19 cellular contexts compared by ENCODE assay signal in genomic region chr2:157836531-157836930, GRCh38. TPM values are rescaled to one million over a fixed set of nuclear protein-coding genes. Genes with fewer than 3 reads are reported as not detected.
A peak's percentile ranks its signal among the peaks of the same experiment; 100 is the strongest.
DNase-seq lines count a peak whose midpoint lies in the region; ATAC-seq lines count a peak whose summit lies in the region.
"Had no signal": no experiment of that assay in that cellular context is flagged by ENCODE, and none has a peak within 500 bp of the region (broad histone marks: within the 10 kb centered on the region; RNA-seq: fewer than 3 reads in every experiment).

No MANE protein-coding gene starts in this region.

- H3K4me1 Mint-ChIP-seq in activated T-cell treated with anti-CD3 and anti-CD28 coated beads, Interleukin-2, amount 50 U/mL, for 24 hours (ENCODE audit: low read depth), result peaks cover 60% of the 10 kb centered on the region
- peaks cover 34% of the 10 kb centered on the region for H3K4me1 Mint-ChIP-seq in activated T-cell treated with anti-CD3 and anti-CD28 coated beads, Interleukin-2, amount 50 U/mL, for 4 hours (ENCODE audit: low read depth)
- peaks cover 40% of the 10 kb centered on the region for H3K4me1 Mint-ChIP-seq in activated T-helper 2 cell treated with anti-CD3 and anti-CD28 coated beads, Interferon-gamma antibody, Interleukin-2, Interleukin-4, amounts not matched to agents 10 μg/mL and 5 μg/mL and 100 μg/mL, durations not matched to agents 14 hours and 24 hours and 36 hours (ENCODE audit: low read depth)
- H3K4me1 Mint-ChIP-seq in stimulated activated effector memory CD8-positive, alpha-beta T cell treated with anti-CD3 and anti-CD28 coated beads, Interleukin-12 subunit alpha, Interleukin-12 subunit beta, amount 100 ng/mL, for 72 hours, result peaks cover 29% of the 10 kb centered on the region

- H3K79me1 ChIP-seq in mesenchymal stem cell (replicated peaks; ENCODE audit: low read length, poor library complexity, severe bottlenecking), result peaks cover 13% of the 10 kb centered on the region

- H3K27ac ChIP-seq in mesenchymal stem cell (ENCODE audit: low read length, poor library complexity, severe bottlenecking), result no peak overlapping the region
- H3K27ac ChIP-seq: uterus had no signal

- peak overlapping the region in 1 of 2 experiments; percentile 1 for H2BK12ac ChIP-seq in mesenchymal stem cell (ENCODE audit: low read length in 2 of 2)

- intact Hi-C loops in activated T-helper 2 cell treated with anti-CD3 and anti-CD28 coated beads, Interferon-gamma antibody, Interleukin-2, Interleukin-4, amounts not matched to agents 10 μg/mL and 5 μg/mL and 100 μg/mL, durations not matched to agents 14 hours and 24 hours and 36 hours (cut with micrococcal nuclease), result loop anchor here (5.0 kb wide), 2 partner anchors 41 to 54 kb away; partner anchors contain the start of gene ACVR1

- H3K27me3 ChIP-seq in mesenchymal stem cell (ENCODE audit: control insufficient read depth in 1 of 2, insufficient read depth in 1 of 2, low read length in 2 of 2), result no peaks in the 10 kb centered on the region
- H3K27me3 ChIP-seq: BLaER1 treated with 17β-estradiol and CSF1 and Interleukin-3, amounts not matched to agents 10 nM and 100 nM; body of pancreas; uterus had no signal

- no peaks in the 10 kb centered on the region for H3K9me3 Mint-ChIP-seq in activated T-cell treated with anti-CD3 and anti-CD28 coated beads, Interleukin-2, amount 50 U/mL, for 24 hours
- H3K9me3 Mint-ChIP-seq in activated T-cell treated with anti-CD3 and anti-CD28 coated beads, Interleukin-2, amount 50 U/mL, for 4 hours, result no peaks in the 10 kb centered on the region
- no peaks in the 10 kb centered on the region for H3K9me3 Mint-ChIP-seq in activated T-helper 2 cell treated with anti-CD3 and anti-CD28 coated beads, Interferon-gamma antibody, Interleukin-2, Interleukin-4, amounts not matched to agents 10 μg/mL and 5 μg/mL and 100 μg/mL, durations not matched to agents 14 hours and 24 hours and 36 hours
- H3K9me3 Mint-ChIP-seq in stimulated activated effector memory CD8-positive, alpha-beta T cell treated with anti-CD3 and anti-CD28 coated beads, Interleukin-12 subunit alpha, Interleukin-12 subunit beta, amount 100 ng/mL, for 72 hours, result no peaks in the 10 kb centered on the region
- H3K9me3 Mint-ChIP-seq: activated naive CD8-positive, alpha-beta T cell treated with anti-CD3 and anti-CD28 coated beads for 36 hours had no signal

- no peak overlapping the region for H3K23ac ChIP-seq in mesenchymal stem cell (ENCODE audit: low read length in 2 of 2)

- H3K4me3 Mint-ChIP-seq in activated T-cell treated with anti-CD3 and anti-CD28 coated beads, Interleukin-2, amount 50 U/mL, for 24 hours, result no peak overlapping the region
- no peak overlapping the region for H3K4me3 Mint-ChIP-seq in activated T-cell treated with anti-CD3 and anti-CD28 coated beads, Interleukin-2, amount 50 U/mL, for 4 hours
- H3K4me3 Mint-ChIP-seq in activated T-helper 2 cell treated with anti-CD3 and anti-CD28 coated beads, Interferon-gamma antibody, Interleukin-2, Interleukin-4, amounts not matched to agents 10 μg/mL and 5 μg/mL and 100 μg/mL, durations not matched to agents 14 hours and 24 hours and 36 hours (ENCODE audit: low read depth), result no peak overlapping the region
- no peak overlapping the region for H3K4me3 Mint-ChIP-seq in stimulated activated effector memory CD8-positive, alpha-beta T cell treated with anti-CD3 and anti-CD28 coated beads, Interleukin-12 subunit alpha, Interleukin-12 subunit beta, amount 100 ng/mL, for 72 hours
- H3K4me3 Mint-ChIP-seq: activated naive CD8-positive, alpha-beta T cell treated with anti-CD3 and anti-CD28 coated beads for 36 hours had no signal

- H3K14ac ChIP-seq in mesenchymal stem cell (ENCODE audit: low read length in 2 of 2), result no peak overlapping the region

- no peak overlapping the region for H3K4ac ChIP-seq in mesenchymal stem cell (ENCODE audit: low read depth in 1 of 2, low read length in 2 of 2)

- H4K8ac ChIP-seq in mesenchymal stem cell (ENCODE audit: low read length), result peak overlapping the region; percentile 39

- peak overlapping the region; percentile 63 for H3K27ac Mint-ChIP-seq in activated T-cell treated with anti-CD3 and anti-CD28 coated beads, Interleukin-2, amount 50 U/mL, for 24 hours
- peak overlapping the region; percentile 55 for H3K27ac Mint-ChIP-seq in activated T-helper 2 cell treated with anti-CD3 and anti-CD28 coated beads, Interferon-gamma antibody, Interleukin-2, Interleukin-4, amounts not matched to agents 10 μg/mL and 5 μg/mL and 100 μg/mL, durations not matched to agents 14 hours and 24 hours and 36 hours
- peak overlapping the region; percentile 6 for H3K27ac Mint-ChIP-seq in stimulated activated effector memory CD8-positive, alpha-beta T cell treated with anti-CD3 and anti-CD28 coated beads, Interleukin-12 subunit alpha, Interleukin-12 subunit beta, amount 100 ng/mL, for 72 hours
- H3K27ac Mint-ChIP-seq: activated naive CD8-positive, alpha-beta T cell treated with anti-CD3 and anti-CD28 coated beads for 36 hours had no signal

- 100% methylated on average over 3 of the region's 3 CpGs for WGBS in mesenchymal stem cell

- peaks cover 55% of the 10 kb centered on the region for H3K36me3 Mint-ChIP-seq in activated T-cell treated with anti-CD3 and anti-CD28 coated beads, Interleukin-2, amount 50 U/mL, for 24 hours (ENCODE audit: low read depth)
- H3K36me3 Mint-ChIP-seq in activated T-cell treated with anti-CD3 and anti-CD28 coated beads, Interleukin-2, amount 50 U/mL, for 4 hours (ENCODE audit: insufficient read depth), result peaks cover 13% of the 10 kb centered on the region
- H3K36me3 Mint-ChIP-seq in activated T-helper 2 cell treated with anti-CD3 and anti-CD28 coated beads, Interferon-gamma antibody, Interleukin-2, Interleukin-4, amounts not matched to agents 10 μg/mL and 5 μg/mL and 100 μg/mL, durations not matched to agents 14 hours and 24 hours and 36 hours (ENCODE audit: low read depth), result peaks cover 28% of the 10 kb centered on the region
- H3K36me3 Mint-ChIP-seq in stimulated activated effector memory CD8-positive, alpha-beta T cell treated with anti-CD3 and anti-CD28 coated beads, Interleukin-12 subunit alpha, Interleukin-12 subunit beta, amount 100 ng/mL, for 72 hours, result no peaks in the 10 kb centered on the region

- no peak for DNase-seq in activated T-cell treated with anti-CD3 and anti-CD28 coated beads, Interleukin-2, amount 50 U/mL, for 24 hours
- DNase-seq in activated T-cell treated with anti-CD3 and anti-CD28 coated beads, Interleukin-2, amount 50 U/mL, for 4 hours, result no peak
- no peak for DNase-seq in activated T-helper 2 cell treated with anti-CD3 and anti-CD28 coated beads, Interferon-gamma antibody, Interleukin-2, Interleukin-4, amounts not matched to agents 10 μg/mL and 5 μg/mL and 100 μg/mL, durations not matched to agents 14 hours and 24 hours and 36 hours (ENCODE audit: low spot score)
- DNase-seq in mesenchymal stem cell (no peak), DMS153 (lab: John Stamatoyannopoulos, UW) (no peak), ACHN (no peak)
- no peak for DNase-seq in stimulated activated effector memory CD8-positive, alpha-beta T cell treated with anti-CD3 and anti-CD28 coated beads, Interleukin-12 subunit alpha, Interleukin-12 subunit beta, amount 100 ng/mL, for 72 hours (ENCODE audit: low spot score in 2 of 2)
- DNase-seq in stimulated activated CD4-positive, alpha-beta T cell treated with anti-CD3 and anti-CD28 coated beads, Interleukin-4, amount 100 ng/mL, for 4 hours, result no peak
- DNase-seq: activated CD8-positive, alpha-beta memory T cell treated with anti-CD3 and anti-CD28 coated beads, Interleukin-2, amount 50 U/mL, for 48 hours; activated naive CD8-positive, alpha-beta T cell treated with anti-CD3 and anti-CD28 coated beads for 36 hours; body of pancreas; head of caudate nucleus; NCI-H2171; NCI-H526; substantia nigra; uterus had no signal

- in situ Hi-C loops in ACHN (cut with HindIII; ENCODE audit: low pct_ligation_motif_present, low pct_unique_long_range_greater_than_20kb, low sequenced_read_pairs), result no loop called here

- no peaks in the 10 kb centered on the region for H3K9me3 ChIP-seq in mesenchymal stem cell (ENCODE audit: control insufficient read depth, low read length)
- H3K9me3 ChIP-seq: body of pancreas, uterus had no signal

- peaks cover 24% of the 10 kb centered on the region for H3K4me1 ChIP-seq in mesenchymal stem cell (ENCODE audit: control insufficient read depth, insufficient read depth, low read depth, low read length)
- H3K4me1 ChIP-seq: uterus had no signal

- H2BK5ac ChIP-seq in mesenchymal stem cell (ENCODE audit: low read depth, low read length, poor library complexity, severe bottlenecking), result no peak overlapping the region

- peak overlapping the region; percentile 23 for H4K91ac ChIP-seq in mesenchymal stem cell (ENCODE audit: low read length)

- no peak overlapping the region for H3K4me3 ChIP-seq in mesenchymal stem cell (ENCODE audit: insufficient read depth in 1 of 2, low read depth in 1 of 2, low read length in 2 of 2)
- H3K4me3 ChIP-seq: BLaER1 treated with 17β-estradiol and CSF1 and Interleukin-3, amounts not matched to agents 10 nM and 100 nM; body of pancreas; uterus had no signal

- no peak for ATAC-seq in activated T-cell treated with anti-CD3 and anti-CD28 coated beads, Interleukin-2, amount 50 U/mL, for 4 hours
- ATAC-seq in stimulated activated effector memory CD8-positive, alpha-beta T cell treated with anti-CD3 and anti-CD28 coated beads, Interleukin-12 subunit alpha, Interleukin-12 subunit beta, amount 100 ng/mL, for 72 hours, result no peak
- ATAC-seq: body of pancreas, HCT116, left lobe of liver had no signal

- H3K4me2 ChIP-seq in mesenchymal stem cell (ENCODE audit: low read length, poor library complexity, severe bottlenecking), result no peak overlapping the region

- H3K9ac ChIP-seq in mesenchymal stem cell (ENCODE audit: low read length), result no peak overlapping the region
- H3K9ac ChIP-seq: BLaER1 treated with 17β-estradiol and CSF1 and Interleukin-3, amounts not matched to agents 10 nM and 100 nM had no signal

- no peak overlapping the region for H2AFZ ChIP-seq in mesenchymal stem cell (ENCODE audit: low read depth, low read length)

- no peak overlapping the region for H2BK120ac ChIP-seq in mesenchymal stem cell (ENCODE audit: low read depth, low read length)

- H2AK5ac ChIP-seq in mesenchymal stem cell (ENCODE audit: low read length, severe bottlenecking), result peak overlapping the region; percentile 28

- no peaks in the 10 kb centered on the region for H3K27me3 Mint-ChIP-seq in activated T-cell treated with anti-CD3 and anti-CD28 coated beads, Interleukin-2, amount 50 U/mL, for 24 hours
- no peaks in the 10 kb centered on the region for H3K27me3 Mint-ChIP-seq in activated T-cell treated with anti-CD3 and anti-CD28 coated beads, Interleukin-2, amount 50 U/mL, for 4 hours (ENCODE audit: low read depth)
- H3K27me3 Mint-ChIP-seq in activated T-helper 2 cell treated with anti-CD3 and anti-CD28 coated beads, Interferon-gamma antibody, Interleukin-2, Interleukin-4, amounts not matched to agents 10 μg/mL and 5 μg/mL and 100 μg/mL, durations not matched to agents 14 hours and 24 hours and 36 hours (ENCODE audit: low read depth), result no peaks in the 10 kb centered on the region
- H3K27me3 Mint-ChIP-seq: activated naive CD8-positive, alpha-beta T cell treated with anti-CD3 and anti-CD28 coated beads for 36 hours had no signal

- no peak overlapping the region for H2BK15ac ChIP-seq in mesenchymal stem cell (ENCODE audit: low read depth, poor library complexity, severe bottlenecking)

- H3K18ac ChIP-seq in mesenchymal stem cell (ENCODE audit: low read depth in 1 of 2, low read length in 2 of 2), result no peak overlapping the region

- peaks cover 2 to 7% of the 10 kb centered on the region in 2 experiments for H3K36me3 ChIP-seq in mesenchymal stem cell (ENCODE audit: control insufficient read depth in 1 of 2, insufficient read depth in 2 of 2, low read depth in 1 of 2, low read length in 2 of 2)
- H3K36me3 ChIP-seq: uterus had no signal

RNA-seq across cellular contexts. Expression of gene ACVR1, which starts 39.6 kb away (rescaled TPM):
- total RNA-seq in activated T-cell treated with anti-CD3 and anti-CD28 coated beads, Interleukin-2, amount 50 U/mL, for 4 hours, result 10 to 100 TPM; 11.5 to 14.1 (median 13.2) TPM
- 26.7 and 27.1 TPM in 2 replicates for total RNA-seq in activated T-helper 2 cell treated with anti-CD3 and anti-CD28 coated beads, Interferon-gamma antibody, Interleukin-2, Interleukin-4, amounts not matched to agents 10 μg/mL and 5 μg/mL and 100 μg/mL, durations not matched to agents 14 hours and 24 hours and 36 hours
- polyA plus RNA-seq in mesenchymal stem cell (2013, experiment 1 of 2), result 29.5 TPM
- 30.9 TPM for polyA plus RNA-seq in mesenchymal stem cell (2013, experiment 2 of 2)

Comparison
In these comparisons a context has a peak if more than half of its experiments do, and no peak if none do; other contexts are left out.
1. H3K27ac Mint-ChIP-seq: peak in every context shown above with its lines; median percentile 63 in activated T-cell treated with anti-CD3 and anti-CD28 coated beads, Interleukin-2, amount 50 U/mL, for 24 hours; 55 in activated T-helper 2 cell treated with anti-CD3 and anti-CD28 coated beads, Interferon-gamma antibody, Interleukin-2, Interleukin-4, amounts not matched to agents 10 μg/mL and 5 μg/mL and 100 μg/mL, durations not matched to agents 14 hours and 24 hours and 36 hours; 6 in stimulated activated effector memory CD8-positive, alpha-beta T cell treated with anti-CD3 and anti-CD28 coated beads, Interleukin-12 subunit alpha, Interleukin-12 subunit beta, amount 100 ng/mL, for 72 hours.